Comparison of ENCODE assay signal across 25 cellular contexts in the genomic region with DNA sequence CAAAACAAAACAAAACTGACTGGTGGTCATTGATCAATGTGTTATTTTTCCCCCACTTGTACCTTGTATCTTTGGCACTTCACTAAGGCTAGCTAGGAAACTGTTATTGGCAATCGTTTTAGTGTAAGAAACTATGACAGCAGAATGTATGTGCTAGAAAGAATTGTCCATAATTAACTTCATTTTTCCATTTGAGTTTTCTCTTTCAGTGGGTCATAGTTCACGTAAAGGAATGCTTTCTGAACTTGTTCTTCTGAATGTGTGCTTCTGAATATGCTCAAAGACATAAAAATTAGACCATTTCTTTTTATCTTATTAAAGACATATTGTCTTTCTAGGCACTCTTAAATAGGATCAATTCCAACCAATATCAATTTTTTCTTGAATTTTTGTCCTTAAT.
"Had no signal": no experiment of that assay in that cellular context is flagged by ENCODE, and none has a peak within 500 bp of the region (broad histone marks: within the 10 kb centered on the region; RNA-seq: fewer than 3 reads in every experiment).

No MANE protein-coding gene starts in this region.

- H3K9me3 ChIP-seq: colonic mucosa, esophagus squamous epithelium, gastrocnemius medialis, heart right ventricle, left ventricle myocardium inferior, lower lobe of right lung, mucosa of descending colon had no signal

- H3K4me1 Mint-ChIP-seq: endodermal cell, naive B cell had no signal

- H3K9me3 Mint-ChIP-seq: dendritic cell treated with granulocyte-macrophage colony-stimulating factor and Interleukin-4, amounts not matched to agents 40 ng/mL and 50 ng/mL, for 4 days; endodermal cell had no signal

- H3K4me3 ChIP-seq: colonic mucosa, esophagus squamous epithelium, gastrocnemius medialis, heart right ventricle, left ventricle myocardium inferior, lower lobe of right lung, mucosa of descending colon had no signal

- H3K4me3 Mint-ChIP-seq: dendritic cell treated with granulocyte-macrophage colony-stimulating factor and Interleukin-4, amounts not matched to agents 40 ng/mL and 50 ng/mL, for 4 days; effector memory CD8-positive, alpha-beta T cell; endodermal cell; mesothelial cell of epicardium; naive B cell had no signal

- H3K27ac Mint-ChIP-seq: dendritic cell treated with granulocyte-macrophage colony-stimulating factor and Interleukin-4, amounts not matched to agents 40 ng/mL and 50 ng/mL, for 4 days; effector memory CD8-positive, alpha-beta T cell; endodermal cell; mesothelial cell of epicardium; naive B cell had no signal

- H3K36me3 Mint-ChIP-seq: naive B cell had no signal

- H3K36me3 ChIP-seq: colonic mucosa, esophagus squamous epithelium, gastrocnemius medialis, heart right ventricle, left ventricle myocardium inferior, lower lobe of right lung had no signal

- FAIRE-seq: endometrium, keratinocyte had no signal

- H3K27ac ChIP-seq: colonic mucosa, epithelial cell of prostate, esophagus squamous epithelium, gastrocnemius medialis, heart right ventricle, left ventricle myocardium inferior, lower lobe of right lung had no signal

- H3K4me1 ChIP-seq: colonic mucosa, esophagus squamous epithelium, gastrocnemius medialis, lower lobe of right lung had no signal

- DNase-seq: colonic mucosa; cortex of kidney; effector CD8-positive, alpha-beta T cell; effector memory CD8-positive, alpha-beta T cell; endodermal cell; esophagus squamous epithelium; foreskin fibroblast; foreskin melanocyte; gastrocnemius medialis; glutamatergic neuron; head of caudate nucleus; heart right ventricle; hippocampal formation; left cardiac atrium; left ventricle myocardium inferior; lower lobe of right lung; mesenchymal stem cell; mucosa of descending colon; naive B cell had no signal

- H3K27me3 ChIP-seq: colonic mucosa, esophagus squamous epithelium, gastrocnemius medialis, heart right ventricle had no signal

- H3K27me3 Mint-ChIP-seq: dendritic cell treated with granulocyte-macrophage colony-stimulating factor and Interleukin-4, amounts not matched to agents 40 ng/mL and 50 ng/mL, for 4 days; effector memory CD8-positive, alpha-beta T cell; naive B cell had no signal

- ATAC-seq: effector memory CD8-positive, alpha-beta T cell; esophagus mucosa; gastrocnemius medialis; heart right ventricle; left cardiac atrium; lower lobe of right lung; mucosa of descending colon had no signal
